10 cellular contexts compared by ENCODE assay signal in the genomic region with DNA sequence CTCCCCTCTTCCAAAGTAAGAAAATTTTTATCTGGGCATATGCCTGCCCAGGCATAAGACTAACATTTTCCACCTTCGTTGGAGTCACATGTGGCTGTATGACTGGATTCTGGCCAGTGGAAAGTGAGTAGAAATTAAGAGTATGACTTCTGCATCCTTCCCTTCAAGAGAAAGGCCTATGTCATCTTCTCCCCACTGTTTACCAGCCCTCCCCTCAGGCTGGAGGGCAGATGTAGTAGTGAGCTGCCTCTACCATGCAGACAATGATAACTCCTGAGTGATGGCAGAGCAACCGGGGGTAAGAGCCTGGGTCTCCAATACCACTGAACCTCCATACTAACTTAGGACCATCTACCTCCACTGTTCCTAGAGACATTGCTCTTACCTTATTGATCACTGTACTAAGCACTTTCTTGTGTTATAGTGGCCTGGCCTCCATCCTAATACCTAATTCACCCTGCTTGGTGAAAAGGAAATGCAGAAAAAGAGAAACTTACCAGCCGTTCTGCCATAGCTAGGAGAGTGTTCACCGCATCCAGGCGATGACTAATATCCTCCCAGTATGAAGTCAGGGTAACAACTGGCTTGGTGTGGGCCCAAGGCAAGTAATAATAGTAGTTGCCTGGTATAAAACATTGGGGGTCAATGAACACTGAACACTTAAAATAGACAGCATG.
A peak's percentile ranks its signal among the peaks of the same experiment; 100 is the strongest.
DNase-seq lines count a peak whose midpoint lies in the region; ATAC-seq lines count a peak whose summit lies in the region.
"Had no signal": no experiment of that assay in that cellular context is flagged by ENCODE, and none has a peak within 500 bp of the region (broad histone marks: within the 10 kb centered on the region; RNA-seq: fewer than 3 reads in every experiment).

No MANE protein-coding gene starts in this region.

- peak overlapping the region; percentile 32 for H3K27ac Mint-ChIP-seq in T-helper 17 cell
- H3K27ac Mint-ChIP-seq in dendritic cell treated with granulocyte-macrophage colony-stimulating factor and Interleukin-4, amounts not matched to agents 40 ng/mL and 50 ng/mL, for 4 days, result peak overlapping the region; percentile 82
- H3K27ac Mint-ChIP-seq: nephron progenitor cell had no signal

- ATAC-seq in GM18867 (IDR thresholded peaks at IDR 0.05; ENCODE audit: unreplicated experiment), result peak; percentile 65
- ATAC-seq in T-helper 17 cell, result peak; percentile 51
- ATAC-seq in esophagus mucosa, result no peak
- ATAC-seq in left lobe of liver, result no peak
- ATAC-seq in GM21737 (IDR thresholded peaks at IDR 0.05; ENCODE audit: unreplicated experiment), result no peak

- H3K4me1 Mint-ChIP-seq in T-helper 17 cell, result peaks cover 11% of the 10 kb centered on the region
- H3K4me1 Mint-ChIP-seq in dendritic cell treated with granulocyte-macrophage colony-stimulating factor and Interleukin-4, amounts not matched to agents 40 ng/mL and 50 ng/mL, for 4 days (ENCODE audit: low read depth), result peaks cover 48% of the 10 kb centered on the region

- H3K4me3 Mint-ChIP-seq in T-helper 17 cell, result no peak overlapping the region
- H3K4me3 Mint-ChIP-seq in dendritic cell treated with granulocyte-macrophage colony-stimulating factor and Interleukin-4, amounts not matched to agents 40 ng/mL and 50 ng/mL, for 4 days, result no peak overlapping the region
- H3K4me3 Mint-ChIP-seq: nephron progenitor cell had no signal

- intact Hi-C loops in dendritic cell treated with granulocyte-macrophage colony-stimulating factor and Interleukin-4, amounts not matched to agents 40 ng/mL and 50 ng/mL, for 4 days (cut with micrococcal nuclease), result loop anchor here (1.0 kb wide), 1 partner anchor 48 kb away; no protein-coding TSS in a partner anchor

- H3K9me3 ChIP-seq in T-helper 17 cell (ENCODE audit: control insufficient read depth, low read length, poor library complexity, severe bottlenecking), result no peaks in the 10 kb centered on the region

- DNase-seq in T-helper 17 cell, result no peak
- DNase-seq in stimulated activated CD4-positive, alpha-beta T cell treated with anti-CD3 and anti-CD28 coated beads, Interleukin-1b, Interleukin-23, amount 100 ng/mL, for 48 hours, result peak; percentile 68
- no peak for DNase-seq in left lobe of liver (ENCODE audit: low spot score)
- no peak for DNase-seq in retina
- DNase-seq: nephron progenitor cell, Right ventricle myocardium superior had no signal

- H3K9me3 Mint-ChIP-seq in dendritic cell treated with granulocyte-macrophage colony-stimulating factor and Interleukin-4, amounts not matched to agents 40 ng/mL and 50 ng/mL, for 4 days, result no peaks in the 10 kb centered on the region
- H3K9me3 Mint-ChIP-seq: nephron progenitor cell had no signal

- peaks cover 5% of the 10 kb centered on the region for H3K27me3 Mint-ChIP-seq in T-helper 17 cell
- H3K27me3 Mint-ChIP-seq in dendritic cell treated with granulocyte-macrophage colony-stimulating factor and Interleukin-4, amounts not matched to agents 40 ng/mL and 50 ng/mL, for 4 days, result no peaks in the 10 kb centered on the region

- H3K36me3 Mint-ChIP-seq in T-helper 17 cell (ENCODE audit: low read depth), result no peaks in the 10 kb centered on the region
- peaks cover 12% of the 10 kb centered on the region for H3K36me3 Mint-ChIP-seq in dendritic cell treated with granulocyte-macrophage colony-stimulating factor and Interleukin-4, amounts not matched to agents 40 ng/mL and 50 ng/mL, for 4 days (ENCODE audit: low read depth)

Comparison
In these comparisons a context has a peak if more than half of its experiments do, and no peak if none do; other contexts are left out.
1. ATAC-seq: peak in GM18867 (single experiment) and T-helper 17 cell (single experiment); none in esophagus mucosa (single experiment), left lobe of liver (single experiment) and GM21737 (single experiment).